ENCODE assay signal across 1 cellular context in the genomic region with DNA sequence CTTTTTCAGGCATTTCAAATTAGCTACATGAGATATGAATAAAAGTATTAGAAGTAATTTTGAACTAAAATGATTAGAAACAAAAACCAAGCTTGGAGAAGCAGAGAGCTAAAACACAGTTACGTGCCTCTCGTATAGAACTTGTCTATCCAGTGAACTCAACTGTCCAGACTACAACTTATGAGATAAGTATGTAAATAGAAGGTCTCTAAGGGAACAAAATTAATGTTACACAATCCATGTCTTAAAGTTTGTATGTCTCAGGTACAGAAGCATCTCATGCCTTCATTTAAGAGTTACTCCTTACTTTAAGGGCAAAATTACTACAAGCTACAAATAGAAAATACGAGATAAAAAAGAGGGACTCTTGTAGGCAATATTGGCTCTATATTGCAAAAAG.
TF ChIP-seq lines count a peak whose summit lies in the region.

No MANE protein-coding gene starts in this region.

TF ChIP-seq in GM12878, 131 proteins besides CTCF, POLR2A, EP300 and RAD21 (continued from another document):
- TF ChIP-seq, protein P1, sequence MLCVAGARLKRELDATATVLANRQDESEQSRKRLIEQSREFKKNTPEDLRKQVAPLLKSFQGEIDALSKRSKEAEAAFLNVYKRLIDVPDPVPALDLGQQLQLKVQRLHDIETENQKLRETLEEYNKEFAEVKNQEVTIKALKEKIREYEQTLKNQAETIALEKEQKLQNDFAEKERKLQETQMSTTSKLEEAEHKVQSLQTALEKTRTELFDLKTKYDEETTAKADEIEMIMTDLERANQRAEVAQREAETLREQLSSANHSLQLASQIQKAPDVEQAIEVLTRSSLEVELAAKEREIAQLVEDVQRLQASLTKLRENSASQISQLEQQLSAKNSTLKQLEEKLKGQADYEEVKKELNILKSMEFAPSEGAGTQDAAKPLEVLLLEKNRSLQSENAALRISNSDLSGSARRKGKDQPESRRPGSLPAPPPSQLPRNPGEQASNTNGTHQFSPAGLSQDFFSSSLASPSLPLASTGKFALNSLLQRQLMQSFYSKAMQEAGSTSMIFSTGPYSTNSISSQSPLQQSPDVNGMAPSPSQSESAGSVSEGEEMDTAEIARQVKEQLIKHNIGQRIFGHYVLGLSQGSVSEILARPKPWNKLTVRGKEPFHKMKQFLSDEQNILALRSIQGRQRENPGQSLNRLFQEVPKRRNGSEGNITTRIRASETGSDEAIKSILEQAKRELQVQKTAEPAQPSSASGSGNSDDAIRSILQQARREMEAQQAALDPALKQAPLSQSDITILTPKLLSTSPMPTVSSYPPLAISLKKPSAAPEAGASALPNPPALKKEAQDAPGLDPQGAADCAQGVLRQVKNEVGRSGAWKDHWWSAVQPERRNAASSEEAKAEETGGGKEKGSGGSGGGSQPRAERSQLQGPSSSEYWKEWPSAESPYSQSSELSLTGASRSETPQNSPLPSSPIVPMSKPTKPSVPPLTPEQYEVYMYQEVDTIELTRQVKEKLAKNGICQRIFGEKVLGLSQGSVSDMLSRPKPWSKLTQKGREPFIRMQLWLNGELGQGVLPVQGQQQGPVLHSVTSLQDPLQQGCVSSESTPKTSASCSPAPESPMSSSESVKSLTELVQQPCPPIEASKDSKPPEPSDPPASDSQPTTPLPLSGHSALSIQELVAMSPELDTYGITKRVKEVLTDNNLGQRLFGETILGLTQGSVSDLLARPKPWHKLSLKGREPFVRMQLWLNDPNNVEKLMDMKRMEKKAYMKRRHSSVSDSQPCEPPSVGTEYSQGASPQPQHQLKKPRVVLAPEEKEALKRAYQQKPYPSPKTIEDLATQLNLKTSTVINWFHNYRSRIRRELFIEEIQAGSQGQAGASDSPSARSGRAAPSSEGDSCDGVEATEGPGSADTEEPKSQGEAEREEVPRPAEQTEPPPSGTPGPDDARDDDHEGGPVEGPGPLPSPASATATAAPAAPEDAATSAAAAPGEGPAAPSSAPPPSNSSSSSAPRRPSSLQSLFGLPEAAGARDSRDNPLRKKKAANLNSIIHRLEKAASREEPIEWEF (IDR thresholded peaks at IDR 0.05; ENCODE audit: insufficient replicate concordance, low read depth, low read length) = no peak
- TF ChIP-seq ZNF217 (IDR thresholded peaks at IDR 0.05) (no peak), ZSCAN29 (IDR thresholded peaks at IDR 0.05) (no peak), RCOR1 (conservative IDR thresholded peaks at IDR 0.05; ENCODE audit: low read depth, low read length) (no peak), GABPA (IDR thresholded peaks at IDR 0.05; ENCODE audit: low read depth) (no peak), ZNF24 (IDR thresholded peaks at IDR 0.05) (no peak), KDM1A (IDR thresholded peaks at IDR 0.05; ENCODE audit: borderline replicate concordance) (no peak), MTA2 (IDR thresholded peaks at IDR 0.05; ENCODE audit: low read depth) (no peak)
